ENCODE assay signal across 1 cellular context in genomic region chr10:123687758-123688157, GRCh38.
TF ChIP-seq lines count a peak whose summit lies in the region.

No MANE protein-coding gene starts in this region.

TF ChIP-seq in GM23338, 12 proteins besides CTCF, POLR2A, EP300 and RAD21 (continued from another document):
- no peak for TF ChIP-seq REST (IDR thresholded peaks at IDR 0.05; ENCODE audit: unreplicated experiment)
- TF ChIP-seq STAT1 (IDR thresholded peaks at IDR 0.05; ENCODE audit: unreplicated experiment): no peak
- TF ChIP-seq CREB1 (CRISPR knock-in tag; IDR thresholded peaks at IDR 0.05; ENCODE audit: low read depth): no peak
- TF ChIP-seq EZH2 (IDR thresholded peaks at IDR 0.05; ENCODE audit: low read depth, unreplicated experiment): no peak
- no peak for TF ChIP-seq ZNF331 (CRISPR knock-in tag; IDR thresholded peaks at IDR 0.05; ENCODE audit: low read depth)
- TF ChIP-seq JUNB (IDR thresholded peaks at IDR 0.05; ENCODE audit: unreplicated experiment): no peak
- TF ChIP-seq POLR2AphosphoS5 (IDR thresholded peaks at IDR 0.05; ENCODE audit: low read depth): no peak
- TF ChIP-seq NANOG (IDR thresholded peaks at IDR 0.05; ENCODE audit: borderline replicate concordance): no peak
- no peak for TF ChIP-seq ZNF114 (CRISPR knock-in tag; IDR thresholded peaks at IDR 0.05)
